ENCODE assay signal across 17 cellular contexts in the genomic region with DNA sequence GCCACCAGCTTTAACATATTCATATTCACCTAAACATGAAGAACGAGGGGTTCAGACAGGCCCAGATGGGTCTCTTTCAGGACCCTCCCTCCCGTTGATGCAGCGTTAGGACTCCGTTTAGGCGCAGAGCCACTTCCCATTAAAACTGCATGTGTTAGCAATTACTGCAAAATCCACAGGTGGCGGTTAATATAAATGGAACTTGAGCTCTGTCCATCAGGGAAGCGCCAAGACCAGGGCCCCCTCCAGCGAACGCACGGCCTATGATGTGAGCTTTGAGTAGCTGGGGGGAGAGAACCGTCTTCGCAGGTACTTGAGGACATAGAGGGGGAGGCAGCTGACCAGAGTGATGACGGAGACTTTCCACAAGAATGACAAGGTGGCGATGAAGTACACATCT.
"Had no signal": no experiment of that assay in that cellular context is flagged by ENCODE, and none has a peak within 500 bp of the region (broad histone marks: within the 10 kb centered on the region; RNA-seq: fewer than 3 reads in every experiment).

No MANE protein-coding gene starts in this region.

- H3K27ac Mint-ChIP-seq: naive thymus-derived CD4-positive, alpha-beta T cell had no signal

- H3K9me3 Mint-ChIP-seq: naive thymus-derived CD4-positive, alpha-beta T cell had no signal

- DNase-seq: central memory CD4-positive, alpha-beta T cell; cortex of kidney; dorsolateral prefrontal cortex; effector memory CD4-positive, alpha-beta T cell; erythroblast; foreskin melanocyte; heart left ventricle; hippocampal formation; left colon; left ventricle myocardium superior; mesenchymal stem cell; naive thymus-derived CD4-positive, alpha-beta T cell; small intestine; stimulated activated CD4-positive, alpha-beta T cell treated with anti-CD3 and anti-CD28 coated beads, Interleukin-12 subunit alpha, Interleukin-12 subunit beta, amount 100 ng/mL, for 4 hours; stimulated activated naive CD4-positive, alpha-beta T cell treated with Interleukin-2 at 50 U/mL for 16 hours; tibial artery had no signal

- H3K4me1 ChIP-seq: heart left ventricle, tibial artery had no signal

- H3K27me3 ChIP-seq: dorsolateral prefrontal cortex, heart left ventricle, tibial artery had no signal

- H3K4me3 ChIP-seq: dorsolateral prefrontal cortex, heart left ventricle, lung, tibial artery had no signal

- H3K27ac ChIP-seq: heart left ventricle, tibial artery had no signal

- H3K9me3 ChIP-seq: heart left ventricle, tibial artery had no signal

- ATAC-seq: heart left ventricle; left colon; left ventricle myocardium superior; naive thymus-derived CD4-positive, alpha-beta T cell had no signal

- H3K4me3 Mint-ChIP-seq: naive thymus-derived CD4-positive, alpha-beta T cell had no signal

- H3K36me3 Mint-ChIP-seq: naive thymus-derived CD4-positive, alpha-beta T cell had no signal
